8 cellular contexts compared by ENCODE assay signal in the genomic region with DNA sequence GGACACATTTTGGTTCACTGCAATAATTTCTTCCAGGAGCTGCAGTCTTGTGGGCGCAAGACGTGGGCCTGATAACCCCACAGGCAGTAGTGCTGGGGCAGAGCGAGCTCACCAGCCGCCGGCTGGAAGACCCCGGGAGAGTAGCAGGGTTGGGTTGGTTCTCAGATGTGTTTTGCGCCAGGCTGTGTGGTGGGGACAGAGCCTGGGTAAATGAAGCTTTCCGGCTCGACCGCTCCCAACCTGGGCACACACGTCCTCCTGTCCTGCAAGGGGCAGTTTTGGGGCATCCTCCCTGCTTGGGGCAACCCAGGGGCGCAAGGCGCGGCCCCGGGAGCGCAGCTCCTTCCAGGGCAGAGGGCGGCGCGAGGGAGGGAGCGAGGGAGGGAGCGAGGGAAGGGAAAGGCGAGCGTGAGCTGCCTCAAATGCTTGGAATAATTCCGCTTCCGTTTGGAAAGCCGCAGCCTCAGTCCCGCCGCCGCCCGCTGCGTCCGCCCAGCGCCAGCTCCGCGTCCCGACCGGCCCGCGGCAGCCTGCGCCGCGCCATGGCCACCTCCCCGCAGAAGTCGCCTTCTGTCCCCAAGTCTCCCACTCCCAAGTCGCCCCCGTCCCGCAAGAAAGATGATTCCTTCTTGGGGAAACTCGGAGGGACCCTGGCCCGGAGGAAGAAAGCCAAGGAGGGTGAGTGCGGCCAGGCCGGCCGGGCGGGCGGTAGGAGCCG. TPM values are rescaled to one million over a fixed set of nuclear protein-coding genes. Genes with fewer than 3 reads are reported as not detected.
A peak's percentile ranks its signal among the peaks of the same experiment; 100 is the strongest.
DNase-seq lines count a peak whose midpoint lies in the region; ATAC-seq, FAIRE-seq and TF ChIP-seq lines count a peak whose summit lies in the region.

A gene with protein sequence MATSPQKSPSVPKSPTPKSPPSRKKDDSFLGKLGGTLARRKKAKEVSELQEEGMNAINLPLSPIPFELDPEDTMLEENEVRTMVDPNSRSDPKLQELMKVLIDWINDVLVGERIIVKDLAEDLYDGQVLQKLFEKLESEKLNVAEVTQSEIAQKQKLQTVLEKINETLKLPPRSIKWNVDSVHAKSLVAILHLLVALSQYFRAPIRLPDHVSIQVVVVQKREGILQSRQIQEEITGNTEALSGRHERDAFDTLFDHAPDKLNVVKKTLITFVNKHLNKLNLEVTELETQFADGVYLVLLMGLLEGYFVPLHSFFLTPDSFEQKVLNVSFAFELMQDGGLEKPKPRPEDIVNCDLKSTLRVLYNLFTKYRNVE (plus strand): TSS at position 466 of the 718 bp plus-strand sequence. CDS start 77 bp downstream, at position 543.

- peak; percentile 73 to 87 (median 80) for ATAC-seq in heart right ventricle
- ATAC-seq in GM21825 (IDR thresholded peaks at IDR 0.05; ENCODE audit: unreplicated experiment): no peak

- no peak for FAIRE-seq in D721Med (lab: Jason Lieb, UNC)

- H3K4me1 ChIP-seq in heart right ventricle: peaks cover 5 to 68% (median 41%) of the 10 kb centered on the region in 9 donors

- peak within 1 kb of the TSS; percentile 98 for H3K27ac Mint-ChIP-seq in progenitor cell of endocrine pancreas

- H3K27me3 Mint-ChIP-seq in progenitor cell of endocrine pancreas: no peaks in the 10 kb centered on the region

- peaks cover 0 to 14% (median 0%) of the 10 kb centered on the region in 9 donors for H3K36me3 ChIP-seq in heart right ventricle

- H3K4me1 Mint-ChIP-seq in progenitor cell of endocrine pancreas (ENCODE audit: low read depth): peaks cover 31% of the 10 kb centered on the region

- H3K36me3 Mint-ChIP-seq in progenitor cell of endocrine pancreas (ENCODE audit: insufficient read depth): peaks cover 1% of the 10 kb centered on the region

- H3K27me3 ChIP-seq in heart right ventricle: peaks cover 0 to 28% (median 0%) of the 10 kb centered on the region in 7 donors

- intact Hi-C loops in heart right ventricle (cut with DNase I): loop anchor here in 1 of 10 donors (2.0 kb wide), 1 partner anchor 298 kb away; a partner anchor contains a TSS

- no peaks in the 10 kb centered on the region for H3K9me3 ChIP-seq in heart right ventricle

- DNase-seq in AG20443 (ENCODE audit: low spot score): peak; percentile 84
- peak; percentile 10 for DNase-seq in HuH-7.5 (ENCODE audit: low spot score)
- DNase-seq in anterior cingulate cortex (lab: John Stamatoyannopoulos, UW): peak in 32 of 58 donors; percentile 5 to 68 (median 44)
- DNase-seq in heart right ventricle: peak; percentile 70 to 76
- DNase-seq in progenitor cell of endocrine pancreas (ENCODE audit: low spot score, unreplicated experiment): peak; percentile 60
- DNase-seq in GDM1 (lab: John Stamatoyannopoulos, UW): no peak
- DNase-seq in D721Med (ENCODE audit: insufficient read length, low spot score): no peak

- peak within 1 kb of the TSS; percentile 93 to 99 (median 98) for H3K27ac ChIP-seq in heart right ventricle

- peak in 2 of 9 donors; percentile 13 to 16 for TF ChIP-seq CTCF in heart right ventricle (IDR thresholded peaks at IDR 0.05)
- no peak for TF ChIP-seq CTCF in progenitor cell of endocrine pancreas (IDR thresholded peaks at IDR 0.05; ENCODE audit: unreplicated experiment)
- TF ChIP-seq CTCF in D721Med (IDR thresholded peaks at IDR 0.05; ENCODE audit: insufficient read depth, missing control alignments): no peak

- peak within 1 kb of the TSS; percentile 92 for H3K4me3 Mint-ChIP-seq in progenitor cell of endocrine pancreas (ENCODE audit: low read depth)

- WGBS in heart right ventricle, 2 donors: 5 to 8% methylated on average over 49 to 55 of the region's 55 CpGs

- H3K4me3 ChIP-seq in heart right ventricle: peak within 1 kb of the TSS; percentile 56 to 97 (median 72)

- no peaks in the 10 kb centered on the region for H3K9me3 Mint-ChIP-seq in progenitor cell of endocrine pancreas (ENCODE audit: low read depth)

RNA-seq across cellular contexts. Expression of the gene that starts here (rescaled TPM):
- total RNA-seq in heart right ventricle (10 to 100 TPM; 57.7 to 84.8 (median 68.6) TPM), progenitor cell of endocrine pancreas (49.3 and 50.2 TPM in 2 replicates)
- 10 to 100 TPM; 20.1 to 33.6 TPM for polyA plus RNA-seq in heart right ventricle

Comparison
In these comparisons a context has a peak if more than half of its experiments do, and no peak if none do; other contexts are left out.
1. DNase-seq: peak in AG20443 (single experiment), HuH-7.5 (single experiment), anterior cingulate cortex (32 of 58), heart right ventricle (2 of 2) and progenitor cell of endocrine pancreas (single experiment); none in GDM1 (single experiment) and D721Med (single experiment).